18 cellular contexts compared by ENCODE assay signal in the genomic region with DNA sequence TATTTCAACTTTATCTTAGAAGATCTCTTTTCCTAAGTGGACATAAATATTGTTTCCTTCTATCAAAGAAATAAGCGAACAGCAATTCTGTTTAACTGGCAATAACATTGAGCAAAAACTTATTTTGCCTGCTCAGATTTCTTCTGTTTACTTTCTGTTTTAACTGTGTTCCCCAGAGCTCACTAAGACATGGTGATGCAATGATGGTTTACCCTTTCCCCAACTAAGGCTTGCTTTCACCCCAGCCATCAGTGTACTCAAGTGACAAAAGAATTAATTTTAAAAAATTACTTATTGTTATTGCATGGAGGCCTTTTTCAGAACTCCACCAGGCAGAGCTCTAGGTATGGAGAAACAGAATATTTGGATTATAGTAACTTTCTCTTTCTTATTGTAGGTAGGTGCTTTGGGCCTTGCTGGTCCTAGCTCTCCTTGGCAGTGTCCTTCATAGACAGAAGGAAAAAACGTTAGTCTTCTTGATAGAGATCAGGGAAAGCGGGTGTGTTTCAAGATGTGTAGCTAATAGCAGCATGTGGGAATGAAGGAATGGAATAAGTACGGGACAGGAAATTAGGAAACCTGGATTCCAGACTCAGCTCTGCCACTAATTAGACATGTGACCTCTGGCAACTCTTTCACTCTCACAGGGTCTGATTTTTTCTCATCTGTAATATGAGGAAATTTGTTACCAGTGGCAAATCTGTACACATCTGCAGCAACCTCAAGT. TPM values are rescaled to one million over a fixed set of nuclear protein-coding genes. Genes with fewer than 3 reads are reported as not detected.
DNase-seq lines count a peak whose midpoint lies in the region; ATAC-seq, FAIRE-seq and TF ChIP-seq lines count a peak whose summit lies in the region.
"Had no signal": no experiment of that assay in that cellular context is flagged by ENCODE, and none has a peak within 500 bp of the region (broad histone marks: within the 10 kb centered on the region; RNA-seq: fewer than 3 reads in every experiment).

No MANE protein-coding gene starts in this region.

- H3K36me3 ChIP-seq in K562 (ENCODE audit: control insufficient read depth, insufficient read depth, low read length) (no peaks in the 10 kb centered on the region), HepG2 (replicated peaks in 1 of 2; ENCODE audit: control insufficient read depth in 1 of 2, insufficient read depth in 2 of 2, low read length in 2 of 2) (no peaks in the 10 kb centered on the region), urinary bladder (ENCODE audit: insufficient read depth) (no peaks in the 10 kb centered on the region)

- no peak for TF ChIP-seq CTCF in HFFc6 (IDR thresholded peaks at IDR 0.05)
- no peak for TF ChIP-seq CTCF in K562 (IDR thresholded peaks at IDR 0.05 in 2 of 3, conservative IDR thresholded peaks at IDR 0.05 in 1 of 3; ENCODE audit: insufficient read depth in 2 of 3, low read depth in 1 of 3, low read length in 3 of 3)
- TF ChIP-seq CTCF in HepG2 (CRISPR knock-in tag; IDR thresholded peaks at IDR 0.05), result no peak

- no peak for DNase-seq in HFFc6
- no peak for DNase-seq in K562 (ENCODE audit: extremely low read depth in 1 of 4, low spot score in 3 of 4)
- DNase-seq in HepG2 (ENCODE audit: low spot score), result no peak
- no peak for DNase-seq in NCI-H1694 (lab: John Stamatoyannopoulos, UW)
- no peak for DNase-seq in DMS114 treated with DMSO at 0.1 percent for 48 hours (lab: John Stamatoyannopoulos, UW; ENCODE audit: unreplicated experiment)
- DNase-seq in T-helper 1 cell, result no peak
- DNase-seq: activated naive CD8-positive, alpha-beta T cell treated with anti-CD3 and anti-CD28 coated beads, Interleukin-2, amount 10 ng/mL, durations not matched to agents 7 days and 5 days; activated T-cell treated with anti-CD3 and anti-CD28 coated beads, Interleukin-2, amount 50 U/mL, for 4 hours; cerebellar nuclear complex; H7; head of caudate nucleus; KG1; NCI-H187 treated with DMSO at 0.1 percent for 48 hours; NCI-H524; stimulated activated CD4-positive, alpha-beta T cell treated with anti-CD3 and anti-CD28 coated beads, Interleukin-1b, Interleukin-23, amount 100 ng/mL, for 48 hours had no signal

- CTCF ChIA-PET in K562 (lab: Yijun Ruan, JAX; ENCODE audit: low intra/inter-chr PET ratio) (no interaction called here), HepG2 (lab: Yijun Ruan, JAX; ENCODE audit: low intra/inter-chr PET ratio, low total read pairs) (no interaction called here)

- peaks cover 7% of the 10 kb centered on the region for H3K4me1 Mint-ChIP-seq in HFFc6 (ENCODE audit: low read depth)

- no peaks in the 10 kb centered on the region for H3K27me3 ChIP-seq in K562 (ENCODE audit: control insufficient read depth in 2 of 2, insufficient read depth in 2 of 2, low read length in 2 of 2)
- peaks cover 0 to 1% of the 10 kb centered on the region in 2 experiments; a peak in 1 of 5 replicates for H3K27me3 ChIP-seq in HepG2 (ENCODE audit: control insufficient read depth in 1 of 2, insufficient read depth in 2 of 2, low read length in 2 of 2)

- WGBS in K562 (ENCODE audit: insufficient coverage, low coverage, missing lambda C conversion rate), result 17% methylated on average over 3 of the region's 4 CpGs
- 39% methylated on average over 4 of the region's 4 CpGs for WGBS in HepG2 (ENCODE audit: low lambda C conversion rate)
- WGBS in urinary bladder, result 61% methylated on average over 4 of the region's 4 CpGs

- H3K9me3 ChIP-seq in K562 (replicated peaks; ENCODE audit: control insufficient read depth, insufficient read depth, low read depth, low read length), result no peaks in the 10 kb centered on the region
- no peaks in the 10 kb centered on the region for H3K9me3 ChIP-seq in HepG2 (ENCODE audit: low read length)

- TF ChIP-seq EP300 in K562 (IDR thresholded peaks at IDR 0.05; ENCODE audit: low read length) (no peak), HepG2 (IDR thresholded peaks at IDR 0.05; ENCODE audit: low read depth in 2 of 2, low read length in 2 of 2) (no peak), HepG2 (CRISPR knock-in tag; IDR thresholded peaks at IDR 0.05; ENCODE audit: borderline replicate concordance) (no peak)

- in situ Hi-C loops in K562 (cut with MboI) (no loop called here), HepG2 (cut with HindIII; ENCODE audit: extremely low pct_ligation_motif_present, low pct_unique_long_range_greater_than_20kb) (no loop called here)

- FAIRE-seq in K562 (lab: Jason Lieb, UNC) (no peak), HepG2 (lab: Jason Lieb, UNC) (no peak)
- FAIRE-seq: keratinocyte had no signal

- H3K27ac ChIP-seq in K562 (ENCODE audit: extremely low read depth, low read depth, low read length) (no peak overlapping the region), HepG2 (ENCODE audit: extremely low read length, insufficient read depth, low read length) (no peak overlapping the region), urinary bladder (ENCODE audit: low read depth) (peak overlapping the region; percentile 64)

- POLR2A ChIA-PET in K562 (lab: Yijun Ruan, JAX), result no interaction called here
- POLR2A ChIA-PET in HepG2 (lab: Yijun Ruan, JAX), result interaction anchor here (0.9 kb wide), 1 partner anchor 14 kb away, joined by 3 read pairs; a partner anchor contains a TSS

- H3K79me2 ChIP-seq in K562 (ENCODE audit: control insufficient read depth, insufficient read depth, low read length) (no peaks in the 10 kb centered on the region), HepG2 (ENCODE audit: insufficient read depth, low read length) (no peaks in the 10 kb centered on the region)

- no peaks in the 10 kb centered on the region for H3K36me3 Mint-ChIP-seq in HFFc6 (ENCODE audit: low read depth)

- H3K9me3 Mint-ChIP-seq in HFFc6, result no peaks in the 10 kb centered on the region
- H3K9me3 Mint-ChIP-seq: activated naive CD8-positive, alpha-beta T cell treated with anti-CD3 and anti-CD28 coated beads, Interleukin-2, amount 10 ng/mL, durations not matched to agents 7 days and 5 days had no signal

- H4K20me1 ChIP-seq in K562 (replicated peaks; ENCODE audit: control insufficient read depth, insufficient read depth, low read length), result no peaks in the 10 kb centered on the region
- H4K20me1 ChIP-seq in HepG2 (ENCODE audit: insufficient read depth, low read length), result no peaks in the 10 kb centered on the region

- peak overlapping the region; percentile 19; the same call in 1 of the 2 replicates for H3K27ac Mint-ChIP-seq in HFFc6
- H3K27ac Mint-ChIP-seq: activated naive CD8-positive, alpha-beta T cell treated with anti-CD3 and anti-CD28 coated beads, Interleukin-2, amount 10 ng/mL, durations not matched to agents 7 days and 5 days; T-helper 2 cell treated with Interferon-gamma antibody and Interleukin-4, amounts not matched to agents 5 μg/mL and 100 μg/mL, for 36 hours had no signal

- TF ChIP-seq POLR2A in K562 (conservative IDR thresholded peaks at IDR 0.05) (no peak), HepG2 (IDR thresholded peaks at IDR 0.05; ENCODE audit: insufficient read depth in 1 of 2, low read depth in 2 of 2, low read length in 2 of 2) (no peak)

- H3K27me3 Mint-ChIP-seq in HFFc6 (ENCODE audit: insufficient read depth), result peaks cover 5% of the 10 kb centered on the region
- H3K27me3 Mint-ChIP-seq: activated naive CD8-positive, alpha-beta T cell treated with anti-CD3 and anti-CD28 coated beads, Interleukin-2, amount 10 ng/mL, durations not matched to agents 7 days and 5 days had no signal

- no peak for ATAC-seq in K562
- ATAC-seq in HepG2, result no peak
- ATAC-seq: activated T-cell treated with anti-CD3 and anti-CD28 coated beads, Interleukin-2, amount 50 U/mL, for 4 hours had no signal

- intact Hi-C loops in K562 (cut with micrococcal nuclease) (no loop called here), HepG2 (cut with micrococcal nuclease; ENCODE audit: unreplicated experiment) (no loop called here)

- BruUV-seq in K562 (replicated peaks; lab: Mats Ljungman, UMichigan), result no TSS peak
- BruUV-seq in HepG2 (replicated peaks; lab: Mats Ljungman, UMichigan), result no TSS peak

- TF ChIP-seq RAD21 in K562 (CRISPR knock-in tag; conservative IDR thresholded peaks at IDR 0.05 in 1 of 2, IDR thresholded peaks at IDR 0.05 in 1 of 2), result no peak
- no peak for TF ChIP-seq RAD21 in HepG2 (CRISPR knock-in tag; IDR thresholded peaks at IDR 0.05)

- H2AFZ ChIP-seq in K562 (ENCODE audit: low read depth, low read length) (no peak overlapping the region), HepG2 (ENCODE audit: low read length) (no peak overlapping the region)

- no peak overlapping the region for H3K4me2 ChIP-seq in K562 (ENCODE audit: insufficient read depth, low read length)
- no peak overlapping the region for H3K4me2 ChIP-seq in HepG2 (ENCODE audit: low read depth, low read length)

- H3K9ac ChIP-seq in K562 (ENCODE audit: insufficient read depth in 1 of 2, low read depth in 2 of 2, low read length in 2 of 2) (no peak overlapping the region), HepG2 (ENCODE audit: insufficient read depth, low read depth, low read length) (no peak overlapping the region)

- H3K4me1 ChIP-seq in K562 (replicated peaks in 1 of 2; ENCODE audit: control insufficient read depth in 2 of 2, insufficient read depth in 2 of 2, low read length in 2 of 2), result no peaks in the 10 kb centered on the region; a peak in 1 of 5 replicates
- peaks cover 5% of the 10 kb centered on the region; the same call in 1 of the 2 replicates for H3K4me1 ChIP-seq in HepG2 (ENCODE audit: insufficient read depth, low read length)
- peaks cover 1% of the 10 kb centered on the region for H3K4me1 ChIP-seq in urinary bladder (ENCODE audit: insufficient read depth)

- no peaks in the 10 kb centered on the region for H3K9me1 ChIP-seq in K562 (ENCODE audit: control insufficient read depth, insufficient read depth, low read length)

- H3K4me3 ChIP-seq in K562 (no peak overlapping the region), HepG2 (replicated peaks in 1 of 3; ENCODE audit: insufficient read depth in 1 of 3, low read depth in 2 of 3, low read length in 3 of 3) (no peak overlapping the region), urinary bladder (ENCODE audit: low read depth, low read length) (no peak overlapping the region)

- no peak overlapping the region for H3K4me3 Mint-ChIP-seq in HFFc6
- H3K4me3 Mint-ChIP-seq: activated naive CD8-positive, alpha-beta T cell treated with anti-CD3 and anti-CD28 coated beads, Interleukin-2, amount 10 ng/mL, durations not matched to agents 7 days and 5 days; activated T-cell treated with anti-CD3 and anti-CD28 coated beads, Interleukin-2, amount 50 U/mL, for 4 hours; T-helper 2 cell treated with Interferon-gamma antibody and Interleukin-4, amounts not matched to agents 5 μg/mL and 100 μg/mL, for 36 hours had no signal

RNA-seq across cellular contexts. Expression of a gene that starts 14.6 kb away (rescaled TPM):
- 10 to 100 TPM in 2 of 6 experiments, 1 to 10 TPM in 4; 9.1 to 10.7 (median 9.7) TPM for total RNA-seq in HFFc6 (2021; fragmentation: NEBNext Ultra II Directional; extraction: Animal tissue kit (Norgen Biotek cat#: 25700))
- total RNA-seq in K562 (2011; cell fraction: chromatin; rRNA removed; ENCODE audit: low replicate concordance), result 19.1 and 97.1 TPM in 2 replicates
- total RNA-seq in K562 (2011; cell fraction: nucleolus; rRNA removed), result 9.5 and 14.3 TPM in 2 replicates
- total RNA-seq in K562 (2011; cell fraction: nucleoplasm; rRNA removed), result 35.8 and 66.0 TPM in 2 replicates
- total RNA-seq in K562 (2014; rRNA removed) (4.5 and 6.5 TPM in 2 replicates), K562 (2014; rRNA removed; fragmentation: Illumina TruSeq; extraction: Trizol) (12.2 and 12.3 TPM in 2 replicates), K562 (2015; rRNA removed; fragmentation: Illumina TruSeq; extraction: Trizol) (9.1 and 10.6 TPM in 2 replicates), K562 (2021) (7.4 and 9.8 TPM in 2 replicates), HepG2 (2016; rRNA removed; fragmentation: Illumina TruSeq; extraction: Trizol) (7.2 and 8.3 TPM in 2 replicates), urinary bladder (71.1 TPM)
- polyA plus RNA-seq in K562 (2011; rRNA removed) (6.8 and 7.0 TPM in 2 replicates), K562 (2014; fragmentation: Illumina TruSeq; extraction: Trizol) (4.0 and 5.0 TPM in 2 replicates), K562 (2014; fragmentation: Nextera tagmentation; extraction: Ambion mirVana) (1 to 10 TPM; 1.2 to 2.0 TPM), K562 (2014; rRNA removed) (3.7 TPM in 2 replicates), HepG2 (2011; rRNA removed) (3.3 and 4.6 TPM in 2 replicates), urinary bladder (5.4 TPM)
- 1.4 and 2.5 TPM in 2 replicates for polyA plus RNA-seq in K562 (2011; cell fraction: cytosol; rRNA removed)
- polyA plus RNA-seq in K562 (2011; cell fraction: nucleus; rRNA removed), result 8.2 and 12.3 TPM in 2 replicates
- polyA plus RNA-seq in K562 (2012), result 3.3 TPM in 2 replicates
- polyA minus RNA-seq in K562 (2011; rRNA and poly(A)+ RNA removed), result 22.6 and 23.1 TPM in 2 replicates
- 2.8 and 2.9 TPM in 2 replicates for polyA minus RNA-seq in K562 (2011; cell fraction: cytosol; rRNA and poly(A)+ RNA removed)
- 23.0 and 39.1 TPM in 2 replicates for polyA minus RNA-seq in K562 (2011; cell fraction: nucleus; rRNA and poly(A)+ RNA removed)
- 1.5 TPM in 2 replicates for total RNA-seq in HepG2 (2016; cell fraction: cytosol; rRNA removed; fragmentation: Illumina TruSeq; extraction: Trizol; ENCODE audit: low read depth)
- 8.2 TPM in 2 replicates for total RNA-seq in HepG2 (2016; cell fraction: insoluble cytoplasmic fraction; rRNA removed; fragmentation: Illumina TruSeq; extraction: Trizol)
- total RNA-seq in HepG2 (2016; cell fraction: membrane; rRNA removed; fragmentation: Illumina TruSeq; extraction: Trizol), result 3.4 and 3.6 TPM in 2 replicates
- 20.5 and 21.3 TPM in 2 replicates for total RNA-seq in HepG2 (2016; cell fraction: nucleus; rRNA removed; fragmentation: Illumina TruSeq; extraction: Trizol)
- 1.1 and 1.8 TPM in 2 replicates for polyA plus RNA-seq in HepG2 (2011; cell fraction: cytosol; rRNA removed)
- 5.3 and 6.3 TPM in 2 replicates for polyA plus RNA-seq in HepG2 (2011; cell fraction: nucleus; rRNA removed)
- 3.3 and 3.5 TPM in 2 replicates for polyA plus RNA-seq in HepG2 (2012)
- 0.19 and 0.20 TPM in 2 replicates for polyA plus RNA-seq in HepG2 (2016; cell fraction: cytosol; fragmentation: Illumina TruSeq; extraction: Trizol; ENCODE audit: low read depth)
- 5.9 and 6.3 TPM in 2 replicates for polyA plus RNA-seq in HepG2 (2016; cell fraction: insoluble cytoplasmic fraction; fragmentation: Illumina TruSeq; extraction: Trizol; ENCODE audit: low read depth)
- 1.0 and 1.2 TPM in 2 replicates for polyA plus RNA-seq in HepG2 (2016; cell fraction: membrane; fragmentation: Illumina TruSeq; extraction: Trizol; ENCODE audit: low read depth)
- 9.7 and 11.0 TPM in 2 replicates for polyA plus RNA-seq in HepG2 (2016; cell fraction: nucleus; fragmentation: Illumina TruSeq; extraction: Trizol; ENCODE audit: insufficient read depth, low read depth)
- polyA minus RNA-seq in HepG2 (2011; rRNA and poly(A)+ RNA removed; ENCODE audit: low replicate concordance), result 5.2 and 10.4 TPM in 2 replicates
- polyA minus RNA-seq in HepG2 (2011; cell fraction: cytosol; rRNA and poly(A)+ RNA removed), result 3.8 and 5.5 TPM in 2 replicates
- 66.2 and 71.5 TPM in 2 replicates for polyA minus RNA-seq in HepG2 (2011; cell fraction: nucleus; rRNA and poly(A)+ RNA removed)
